8 cellular contexts compared by ENCODE assay signal in the genomic region with DNA sequence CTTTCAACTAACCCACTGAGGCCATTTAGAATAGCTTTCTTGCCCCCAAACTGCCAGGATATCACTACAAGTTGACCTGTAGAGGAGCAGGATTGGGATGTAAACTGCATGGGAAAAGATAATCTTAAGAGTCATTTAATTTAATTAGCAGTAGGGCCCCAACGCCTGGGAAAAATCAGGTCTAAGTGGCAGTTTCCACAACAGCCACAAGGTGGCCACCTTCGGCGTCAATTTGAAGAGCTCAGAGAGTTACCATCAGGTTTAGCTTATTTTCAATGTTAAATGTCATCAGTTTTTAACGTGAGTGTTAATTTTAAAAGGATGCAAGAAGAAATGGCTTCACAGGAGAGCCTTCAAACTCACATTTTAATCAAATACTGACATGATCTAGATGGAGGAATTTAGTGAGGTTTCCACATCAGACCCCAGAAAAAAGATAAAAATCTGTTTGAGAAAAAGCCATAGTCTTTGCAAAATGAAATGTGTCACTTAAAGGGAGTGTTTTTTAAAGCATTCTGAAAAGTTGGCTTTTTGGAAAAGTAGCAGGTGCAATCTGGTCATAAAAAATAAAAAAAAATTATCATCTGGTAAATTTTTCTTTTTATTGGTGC.
DNase-seq lines count a peak whose midpoint lies in the region; ATAC-seq and TF ChIP-seq lines count a peak whose summit lies in the region.

No MANE protein-coding gene starts in this region.

- no peaks in the 10 kb centered on the region for H3K4me1 ChIP-seq in mucosa of descending colon (ENCODE audit: low read depth)

- H3K9me3 ChIP-seq in mucosa of descending colon = no peaks in the 10 kb centered on the region

- DNase-seq in NCI-H1417 (lab: John Stamatoyannopoulos, UW) (peak; percentile 1 to 50 (median 33)), NCI-H1417 treated with DMSO at 0.1 percent for 48 hours (lab: John Stamatoyannopoulos, UW) (no peak), HEK293T (ENCODE audit: extremely low spot score) (peak; percentile 46), NCI-H2171 treated with DMSO at 0.1 percent for 48 hours (lab: John Stamatoyannopoulos, UW) (peak; percentile 59), mucosa of descending colon (peak in 2 of 3 donors; percentile 59 to 73), stromal cell of bone marrow (ENCODE audit: low read depth) (peak; percentile 21)
- peak; percentile 51 to 56 for DNase-seq in activated CD4-positive, alpha-beta T cell treated with anti-CD3 and anti-CD28 coated beads, Interleukin-2, amount 50 U/mL, for 4 hours
- peak; percentile 6 for DNase-seq in effector CD8-positive, alpha-beta T cell (lab: John Stamatoyannopoulos, UW)

- no peaks in the 10 kb centered on the region for H3K36me3 ChIP-seq in mucosa of descending colon (ENCODE audit: low read depth)

- no peak overlapping the region for H3K4me3 ChIP-seq in mucosa of descending colon

- ATAC-seq in mucosa of descending colon = peak; percentile 61

- TF ChIP-seq CTCF in mucosa of descending colon (IDR thresholded peaks at IDR 0.05) = peak; percentile 69

- POLR2A ChIA-PET in HEK293T (lab: Yijun Ruan, JAX) = interaction anchor here (0.8 kb wide), 1 partner anchor 730 kb away, joined by 3 read pairs; no protein-coding TSS in a partner anchor

- intact Hi-C loops in mucosa of descending colon (cut with DNase I, micrococcal nuclease) = loop anchor here in 1 of 2 donors (10.0 kb wide), 1 partner anchor 730 kb away; no protein-coding TSS in a partner anchor

- CTCF ChIA-PET in HEK293T (lab: Yijun Ruan, JAX) = interaction anchor here (0.6 to 2.0 kb wide), 15 partner anchors 8 to 730 kb away, joined by 3 to 8 read pairs (median 3); no protein-coding TSS in a partner anchor

TF ChIP-seq in HEK293T, 16 proteins besides CTCF, POLR2A, EP300 and RAD21:
- TF ChIP-seq L3MBTL2 (conservative IDR thresholded peaks at IDR 0.05) (no peak), FOXK2 (IDR thresholded peaks at IDR 0.05) (no peak), NFRKB (IDR thresholded peaks at IDR 0.05) (no peak), TARDBP (IDR thresholded peaks at IDR 0.05) (no peak), HDGF (IDR thresholded peaks at IDR 0.05; ENCODE audit: borderline replicate concordance) (no peak), ZNF384 (IDR thresholded peaks at IDR 0.05) (no peak)
